Comparison of ENCODE assay signal across 36 cellular contexts in the genomic region with DNA sequence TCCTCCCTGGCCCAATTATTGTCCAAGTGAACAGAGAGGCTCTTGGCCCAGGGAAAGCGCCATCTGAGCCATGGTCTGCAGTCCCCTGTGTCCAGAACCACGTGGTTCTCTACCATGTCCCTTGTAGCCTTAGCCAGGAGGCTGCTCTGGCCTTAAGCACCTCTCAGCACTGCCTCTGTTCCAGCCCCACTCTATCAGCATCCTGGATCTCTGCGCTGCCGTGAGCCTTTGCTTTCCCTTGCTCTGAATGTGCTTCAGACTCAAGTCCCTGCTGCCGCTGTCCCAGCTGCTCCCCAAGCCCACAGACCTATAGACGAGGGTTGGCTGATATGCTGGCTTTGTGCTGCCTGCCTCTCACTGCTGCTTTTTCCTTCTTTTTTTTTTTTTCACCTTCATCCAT.
"Had no signal": no experiment of that assay in that cellular context is flagged by ENCODE, and none has a peak within 500 bp of the region (broad histone marks: within the 10 kb centered on the region; RNA-seq: fewer than 3 reads in every experiment).

No MANE protein-coding gene starts in this region.

- H3K36me3 Mint-ChIP-seq: activated CD4-positive, alpha-beta memory T cell treated with anti-CD3 and anti-CD28 coated beads for 36 hours; activated naive CD8-positive, alpha-beta T cell treated with anti-CD3 and anti-CD28 coated beads for 36 hours had no signal

- H3K4me1 Mint-ChIP-seq: activated B cell treated with CpG ODN at 0.5 μM for 24 hours; activated CD4-positive, alpha-beta T cell treated with anti-CD3 and anti-CD28 coated beads for 36 hours; activated CD4-positive, alpha-beta T cell treated with anti-CD3 and anti-CD28 coated beads, Interleukin-2, amount 10 ng/mL, durations not matched to agents 24 days and 14 days; activated CD8-positive, alpha-beta memory T cell treated with anti-CD3 and anti-CD28 coated beads, Interleukin-2, amount 10 ng/mL, durations not matched to agents 7 days and 5 days; activated naive CD4-positive, alpha-beta T cell treated with anti-CD3 and anti-CD28 coated beads, Interleukin-2, amount 50 U/mL, for 24 hours; activated naive CD8-positive, alpha-beta T cell treated with anti-CD3 and anti-CD28 coated beads for 36 hours; activated naive CD8-positive, alpha-beta T cell treated with anti-CD3 and anti-CD28 coated beads, Interleukin-2, amount 50 U/mL, for 24 hours; T-helper 17 cell had no signal

- H3K27ac ChIP-seq: adrenal gland, body of pancreas, colonic mucosa, epithelial cell of prostate, esophagus squamous epithelium, gastroesophageal sphincter, WERI-Rb-1 had no signal

- FAIRE-seq: endometrium, endothelial cell of umbilical vein had no signal

- H3K27ac Mint-ChIP-seq: activated B cell treated with CpG ODN at 0.5 μM for 24 hours; activated CD4-positive, alpha-beta memory T cell treated with anti-CD3 and anti-CD28 coated beads for 36 hours; activated CD4-positive, alpha-beta T cell treated with anti-CD3 and anti-CD28 coated beads for 36 hours; activated CD4-positive, alpha-beta T cell treated with anti-CD3 and anti-CD28 coated beads, Interleukin-2, amount 10 ng/mL, durations not matched to agents 24 days and 14 days; activated CD8-positive, alpha-beta memory T cell treated with anti-CD3 and anti-CD28 coated beads, Interleukin-2, amount 10 ng/mL, durations not matched to agents 7 days and 5 days; activated CD8-positive, alpha-beta T cell treated with anti-CD3 and anti-CD28 coated beads, Interleukin-2, amount 10 ng/mL, durations not matched to agents 7 days and 5 days; activated naive CD4-positive, alpha-beta T cell treated with anti-CD3 and anti-CD28 coated beads for 36 hours; activated naive CD4-positive, alpha-beta T cell treated with anti-CD3 and anti-CD28 coated beads, Interleukin-2, amount 50 U/mL, for 24 hours; activated naive CD8-positive, alpha-beta T cell treated with anti-CD3 and anti-CD28 coated beads for 36 hours; activated naive CD8-positive, alpha-beta T cell treated with anti-CD3 and anti-CD28 coated beads, Interleukin-2, amount 50 U/mL, for 24 hours; activated T-helper 1 cell treated with anti-CD3 and anti-CD28 coated beads, Interleukin-12 subunit alpha, Interleukin-12 subunit beta, Interleukin-2, Interleukin-4 antibody, amounts not matched to agents 30 ng/mL and 10 ng/mL and 1 ng/mL, durations not matched to agents 14 hours and 24 hours and 36 hours; activated T-helper 2 cell treated with anti-CD3 and anti-CD28 coated beads, Interferon-gamma antibody, Interleukin-2, Interleukin-4, amounts not matched to agents 10 μg/mL and 5 μg/mL and 100 μg/mL, durations not matched to agents 14 hours and 24 hours and 36 hours; T-helper 17 cell; T-helper 2 cell treated with Interferon-gamma antibody and Interleukin-4, amounts not matched to agents 5 μg/mL and 100 μg/mL, for 36 hours had no signal

- H3K9me3 ChIP-seq: adrenal gland, body of pancreas, colonic mucosa, esophagus squamous epithelium, gastroesophageal sphincter had no signal

- DNase-seq: activated B cell treated with CpG ODN at 0.5 μM for 24 hours; activated CD4-positive, alpha-beta memory T cell treated with anti-CD3 and anti-CD28 coated beads for 36 hours; activated CD4-positive, alpha-beta T cell treated with anti-CD3 and anti-CD28 coated beads for 36 hours; activated CD4-positive, alpha-beta T cell treated with anti-CD3 and anti-CD28 coated beads, Interleukin-2, amount 10 ng/mL, durations not matched to agents 24 days and 14 days; activated CD4-positive, CD25-positive, alpha-beta regulatory T cell treated with anti-CD3 and anti-CD28 coated beads, Interleukin-2, amount 50 U/mL, for 72 hours; activated CD8-positive, alpha-beta memory T cell treated with anti-CD3 and anti-CD28 coated beads, Interleukin-2, amount 10 ng/mL, durations not matched to agents 7 days and 5 days; activated CD8-positive, alpha-beta memory T cell treated with anti-CD3 and anti-CD28 coated beads, Interleukin-2, amount 50 U/mL, for 4 hours; activated CD8-positive, alpha-beta T cell treated with anti-CD3 and anti-CD28 coated beads, Interleukin-2, amount 10 ng/mL, durations not matched to agents 7 days and 5 days; activated effector memory CD4-positive, alpha-beta T cell treated with anti-CD3 and anti-CD28 coated beads, Interleukin-2, amount 50 U/mL, for 16 hours; activated naive CD4-positive, alpha-beta T cell treated with anti-CD3 and anti-CD28 coated beads for 36 hours; activated naive CD8-positive, alpha-beta T cell treated with anti-CD3 and anti-CD28 coated beads for 36 hours; activated naive CD8-positive, alpha-beta T cell treated with anti-CD3 and anti-CD28 coated beads, Interleukin-2, amount 50 U/mL, for 24 hours; activated T-cell treated with anti-CD3 and anti-CD28 coated beads, Interleukin-2, amount 50 U/mL, for 1 hour; activated T-cell treated with anti-CD3 and anti-CD28 coated beads, Interleukin-2, amount 50 U/mL, for 48 hours; adrenal gland; amygdala; aorta; body of pancreas; caudate nucleus; cerebellar nuclear complex; colonic mucosa; effector CD8-positive, alpha-beta T cell; esophagus squamous epithelium; foreskin melanocyte; head of caudate nucleus; T-helper 17 cell; T1000; WERI-Rb-1 had no signal

- H3K9me3 Mint-ChIP-seq: activated B cell treated with CpG ODN at 0.5 μM for 24 hours; activated CD4-positive, alpha-beta memory T cell treated with anti-CD3 and anti-CD28 coated beads for 36 hours; activated CD4-positive, alpha-beta T cell treated with anti-CD3 and anti-CD28 coated beads, Interleukin-2, amount 10 ng/mL, durations not matched to agents 24 days and 14 days; activated naive CD4-positive, alpha-beta T cell treated with anti-CD3 and anti-CD28 coated beads for 36 hours; activated naive CD4-positive, alpha-beta T cell treated with anti-CD3 and anti-CD28 coated beads, Interleukin-2, amount 50 U/mL, for 24 hours; activated naive CD8-positive, alpha-beta T cell treated with anti-CD3 and anti-CD28 coated beads for 36 hours; activated naive CD8-positive, alpha-beta T cell treated with anti-CD3 and anti-CD28 coated beads, Interleukin-2, amount 50 U/mL, for 24 hours; activated T-helper 1 cell treated with anti-CD3 and anti-CD28 coated beads, Interleukin-12 subunit alpha, Interleukin-12 subunit beta, Interleukin-2, Interleukin-4 antibody, amounts not matched to agents 30 ng/mL and 10 ng/mL and 1 ng/mL, durations not matched to agents 14 hours and 24 hours and 36 hours; activated T-helper 2 cell treated with anti-CD3 and anti-CD28 coated beads, Interferon-gamma antibody, Interleukin-2, Interleukin-4, amounts not matched to agents 10 μg/mL and 5 μg/mL and 100 μg/mL, durations not matched to agents 14 hours and 24 hours and 36 hours; T-helper 2 cell treated with Interferon-gamma antibody and Interleukin-4, amounts not matched to agents 5 μg/mL and 100 μg/mL, for 36 hours had no signal

- H3K4me3 ChIP-seq: adrenal gland, body of pancreas, colonic mucosa, esophagus squamous epithelium, gastroesophageal sphincter had no signal

- H3K27me3 ChIP-seq: adrenal gland, body of pancreas, colonic mucosa, esophagus squamous epithelium, gastroesophageal sphincter had no signal

- H3K4me1 ChIP-seq: adrenal gland, body of pancreas, colonic mucosa, esophagus squamous epithelium had no signal

- H3K4me3 Mint-ChIP-seq: activated B cell treated with CpG ODN at 0.5 μM for 24 hours; activated CD4-positive, alpha-beta memory T cell treated with anti-CD3 and anti-CD28 coated beads for 36 hours; activated CD4-positive, alpha-beta T cell treated with anti-CD3 and anti-CD28 coated beads for 36 hours; activated CD4-positive, alpha-beta T cell treated with anti-CD3 and anti-CD28 coated beads, Interleukin-2, amount 10 ng/mL, durations not matched to agents 24 days and 14 days; activated CD8-positive, alpha-beta memory T cell treated with anti-CD3 and anti-CD28 coated beads, Interleukin-2, amount 10 ng/mL, durations not matched to agents 7 days and 5 days; activated CD8-positive, alpha-beta T cell treated with anti-CD3 and anti-CD28 coated beads, Interleukin-2, amount 10 ng/mL, durations not matched to agents 7 days and 5 days; activated naive CD4-positive, alpha-beta T cell treated with anti-CD3 and anti-CD28 coated beads for 36 hours; activated naive CD4-positive, alpha-beta T cell treated with anti-CD3 and anti-CD28 coated beads, Interleukin-2, amount 50 U/mL, for 24 hours; activated naive CD8-positive, alpha-beta T cell treated with anti-CD3 and anti-CD28 coated beads for 36 hours; activated naive CD8-positive, alpha-beta T cell treated with anti-CD3 and anti-CD28 coated beads, Interleukin-2, amount 50 U/mL, for 24 hours; activated T-helper 1 cell treated with anti-CD3 and anti-CD28 coated beads, Interleukin-12 subunit alpha, Interleukin-12 subunit beta, Interleukin-2, Interleukin-4 antibody, amounts not matched to agents 30 ng/mL and 10 ng/mL and 1 ng/mL, durations not matched to agents 14 hours and 24 hours and 36 hours; T-helper 17 cell; T-helper 2 cell treated with Interferon-gamma antibody and Interleukin-4, amounts not matched to agents 5 μg/mL and 100 μg/mL, for 36 hours had no signal

- H3K36me3 ChIP-seq: colonic mucosa had no signal

- ATAC-seq: activated CD4-positive, alpha-beta T cell treated with anti-CD3 and anti-CD28 coated beads for 36 hours; activated CD8-positive, alpha-beta memory T cell treated with anti-CD3 and anti-CD28 coated beads, Interleukin-2, amount 10 ng/mL, durations not matched to agents 7 days and 5 days; activated CD8-positive, alpha-beta T cell treated with anti-CD3 and anti-CD28 coated beads, Interleukin-2, amount 10 ng/mL, durations not matched to agents 7 days and 5 days; activated naive CD8-positive, alpha-beta T cell treated with anti-CD3 and anti-CD28 coated beads, Interleukin-2, amount 50 U/mL, for 24 hours; body of pancreas; gastroesophageal sphincter; T-helper 17 cell had no signal
